ENCODE assay signal across 22 cellular contexts in genomic region chr1:152801333-152801732, GRCh38. TPM values are rescaled to one million over a fixed set of nuclear protein-coding genes. Genes with fewer than 3 reads are reported as not detected.
A peak's percentile ranks its signal among the peaks of the same experiment; 100 is the strongest.
DNase-seq lines count a peak whose midpoint lies in the region; ATAC-seq, FAIRE-seq and TF ChIP-seq lines count a peak whose summit lies in the region.
"Had no signal": no experiment of that assay in that cellular context is flagged by ENCODE, and none has a peak within 500 bp of the region (broad histone marks: within the 10 kb centered on the region; RNA-seq: fewer than 3 reads in every experiment).

No MANE protein-coding gene starts in this region.

- no peak overlapping the region for H3K4me2 ChIP-seq in A549
- no peak overlapping the region for H3K4me2 ChIP-seq in K562 (ENCODE audit: insufficient read depth, low read length)

- peaks cover 25% of the 10 kb centered on the region for H3K27me3 Mint-ChIP-seq in CD8-positive, alpha-beta T cell (ENCODE audit: low read depth)

- CTCF ChIA-PET in A549 (lab: Yijun Ruan, JAX) (interaction anchor here (1.2 kb wide), 1 partner anchor 14 kb away, joined by 5 read pairs; no protein-coding TSS in a partner anchor), K562 (lab: Yijun Ruan, JAX; ENCODE audit: low intra/inter-chr PET ratio) (no interaction called here)
- CTCF ChIA-PET in CD8-positive, alpha-beta T cell (lab: Charles Lee) = no interaction called here

- intact Hi-C loops in K562 (cut with micrococcal nuclease) = no loop called here
- intact Hi-C loops in CD8-positive, alpha-beta T cell (cut with DNase I, micrococcal nuclease) = loop anchor here in 1 of 2 experiments (2.0 kb wide), 1 partner anchor 17 kb away; no protein-coding TSS in a partner anchor

- no peaks in the 10 kb centered on the region for H4K20me1 ChIP-seq in K562 (replicated peaks; ENCODE audit: control insufficient read depth, insufficient read depth, low read length)

- BruUV-seq in K562 (replicated peaks; lab: Mats Ljungman, UMichigan) = no TSS peak

- H3K36me3 ChIP-seq in K562 (ENCODE audit: control insufficient read depth, insufficient read depth, low read length) = no peaks in the 10 kb centered on the region
- H3K36me3 ChIP-seq in CD8-positive, alpha-beta T cell (ENCODE audit: insufficient read depth, low read length) = no peaks in the 10 kb centered on the region
- H3K36me3 ChIP-seq: BE2C, HAP-1 had no signal

- ATAC-seq in A549 = no peak
- ATAC-seq in K562 = no peak
- ATAC-seq in CD8-positive, alpha-beta T cell = no peak
- ATAC-seq in GM21619 (IDR thresholded peaks at IDR 0.05; ENCODE audit: unreplicated experiment) = no peak
- ATAC-seq in GM21390 (IDR thresholded peaks at IDR 0.05; ENCODE audit: unreplicated experiment) = no peak

- TF ChIP-seq CTCF in A549 (IDR thresholded peaks at IDR 0.05) (no peak), K562 (IDR thresholded peaks at IDR 0.05 in 2 of 3, conservative IDR thresholded peaks at IDR 0.05 in 1 of 3; ENCODE audit: insufficient read depth in 2 of 3, low read depth in 1 of 3, low read length in 3 of 3) (no peak), fibroblast of mammary gland (conservative IDR thresholded peaks at IDR 0.05; ENCODE audit: control insufficient read depth, insufficient read depth, low read depth, low read length) (no peak)
- no peak for TF ChIP-seq CTCF in CD8-positive, alpha-beta T cell (IDR thresholded peaks at IDR 0.05)

- TF ChIP-seq POLR2A in A549 (IDR thresholded peaks at IDR 0.05; ENCODE audit: low read length) (no peak), K562 (conservative IDR thresholded peaks at IDR 0.05) (no peak)

- no peaks in the 10 kb centered on the region for H3K36me3 Mint-ChIP-seq in CD8-positive, alpha-beta T cell
- H3K36me3 Mint-ChIP-seq: CD4-positive, CD25-positive, alpha-beta regulatory T cell had no signal

- H3K27ac ChIP-seq in A549 (no peak overlapping the region), K562 (ENCODE audit: extremely low read depth, low read depth, low read length) (no peak overlapping the region)
- no peak overlapping the region for H3K27ac ChIP-seq in CD8-positive, alpha-beta T cell (ENCODE audit: low read depth, low read length)

- no peak for TF ChIP-seq EP300 in A549 (IDR thresholded peaks at IDR 0.05)
- no peak for TF ChIP-seq EP300 in K562 (IDR thresholded peaks at IDR 0.05; ENCODE audit: low read length)

- H3K27ac Mint-ChIP-seq in CD8-positive, alpha-beta T cell = no peak overlapping the region
- H3K27ac Mint-ChIP-seq: CD4-positive, CD25-positive, alpha-beta regulatory T cell had no signal

- WGBS in A549 (ENCODE audit: missing lambda C conversion rate) = 8% methylated on average over 1 of the region's 1 CpG
- 0% methylated on average over 1 of the region's 1 CpG for WGBS in K562 (ENCODE audit: insufficient coverage, low coverage, missing lambda C conversion rate)

- POLR2A ChIA-PET in A549 (lab: Yijun Ruan, JAX) (no interaction called here), K562 (lab: Yijun Ruan, JAX) (interaction anchor here (0.6 kb wide), 1 partner anchor 447 kb away, joined by 3 read pairs; no protein-coding TSS in a partner anchor)
- POLR2A ChIA-PET in CD8-positive, alpha-beta T cell (lab: Charles Lee) = no interaction called here

- FAIRE-seq in A549 (lab: Jason Lieb, UNC) (no peak), K562 (lab: Jason Lieb, UNC) (no peak)
- FAIRE-seq: D721Med, G401.6, GM12891, GM19239 had no signal

- no peak overlapping the region for H3K4me3 ChIP-seq in A549
- H3K4me3 ChIP-seq in K562 = no peak overlapping the region
- H3K4me3 ChIP-seq in fibroblast of mammary gland (ENCODE audit: control insufficient read depth, low read depth, low read length) = no peak overlapping the region
- H3K4me3 ChIP-seq in CD8-positive, alpha-beta T cell (ENCODE audit: low read depth, low read length) = no peak overlapping the region
- H3K4me3 ChIP-seq: HAP-1 had no signal

- no peaks in the 10 kb centered on the region for H3K27me3 ChIP-seq in K562 (ENCODE audit: control insufficient read depth in 2 of 2, insufficient read depth in 2 of 2, low read length in 2 of 2)
- H3K27me3 ChIP-seq in CD8-positive, alpha-beta T cell (ENCODE audit: insufficient read depth, low read length) = no peaks in the 10 kb centered on the region
- H3K27me3 ChIP-seq: BE2C had no signal

- H3K9me1 ChIP-seq in K562 (ENCODE audit: control insufficient read depth, insufficient read depth, low read length) = no peaks in the 10 kb centered on the region

- no peak overlapping the region for H3K9ac ChIP-seq in K562 (ENCODE audit: insufficient read depth in 1 of 2, low read depth in 2 of 2, low read length in 2 of 2)

- TF ChIP-seq RAD21 in A549 (conservative IDR thresholded peaks at IDR 0.05 in 1 of 2, IDR thresholded peaks at IDR 0.05 in 1 of 2) = no peak
- TF ChIP-seq RAD21 in K562 (CRISPR knock-in tag; conservative IDR thresholded peaks at IDR 0.05 in 1 of 2, IDR thresholded peaks at IDR 0.05 in 1 of 2) = no peak

- H3K4me3 Mint-ChIP-seq in CD8-positive, alpha-beta T cell = no peak overlapping the region
- H3K4me3 Mint-ChIP-seq: CD4-positive, CD25-positive, alpha-beta regulatory T cell had no signal

- H3K79me2 ChIP-seq in K562 (ENCODE audit: control insufficient read depth, insufficient read depth, low read length) = no peaks in the 10 kb centered on the region

- no peak overlapping the region for H2AFZ ChIP-seq in K562 (ENCODE audit: low read depth, low read length)

- no peaks in the 10 kb centered on the region for H3K4me1 Mint-ChIP-seq in CD8-positive, alpha-beta T cell (ENCODE audit: low read depth)
- H3K4me1 Mint-ChIP-seq: CD4-positive, CD25-positive, alpha-beta regulatory T cell had no signal

- H3K9me3 Mint-ChIP-seq in CD8-positive, alpha-beta T cell = no peaks in the 10 kb centered on the region

- in situ Hi-C loops in K562 (cut with MboI) = no loop called here

- H3K4me1 ChIP-seq in A549 (no peaks in the 10 kb centered on the region), K562 (replicated peaks in 1 of 2; ENCODE audit: control insufficient read depth in 2 of 2, insufficient read depth in 2 of 2, low read length in 2 of 2) (no peaks in the 10 kb centered on the region)
- H3K4me1 ChIP-seq in CD8-positive, alpha-beta T cell (ENCODE audit: insufficient read depth, low read length) = no peaks in the 10 kb centered on the region
- H3K4me1 ChIP-seq: BE2C, Caco-2, HAP-1 had no signal

- H3K9me3 ChIP-seq in A549 = no peaks in the 10 kb centered on the region
- H3K9me3 ChIP-seq in K562 (replicated peaks; ENCODE audit: control insufficient read depth, insufficient read depth, low read depth, low read length) = no peaks in the 10 kb centered on the region
- no peaks in the 10 kb centered on the region for H3K9me3 ChIP-seq in CD8-positive, alpha-beta T cell (ENCODE audit: low read length)
- H3K9me3 ChIP-seq: BE2C, Caco-2, HAP-1 had no signal

- DNase-seq in A549 (ENCODE audit: low read depth in 1 of 2, low spot score in 1 of 2) = no peak
- DNase-seq in H4 (ENCODE audit: low spot score) = peak; percentile 1
- DNase-seq in K562 (ENCODE audit: extremely low read depth in 1 of 4, low spot score in 3 of 4) = no peak
- DNase-seq in fibroblast of mammary gland (ENCODE audit: low read depth) = peak; percentile 11
- no peak for DNase-seq in CD8-positive, alpha-beta T cell
- no peak for DNase-seq in stimulated activated naive CD4-positive, alpha-beta T cell (lab: John Stamatoyannopoulos, UW)
- DNase-seq: ACHN; BE2C; C1 segment of cervical spinal cord; Caco-2; CD4-positive, CD25-positive, alpha-beta regulatory T cell; GOT3; KBM-7 had no signal

RNA-seq across cellular contexts. Expression of gene LCE1D, which starts 4.8 kb away (rescaled TPM):
- polyA plus RNA-seq in A549 (2011; rRNA removed) (not detected in 2 replicates), A549 (2017; fragmentation: RNase III; extraction: RNeasy Plus Mini Kit Qiagen cat#74134 plus additional on column Dnase treatment) (not detected in 3 replicates), K562 (2011; rRNA removed) (not detected in 2 replicates), K562 (2014; fragmentation: Illumina TruSeq; extraction: Trizol) (not detected in 2 replicates), K562 (2014; fragmentation: Nextera tagmentation; extraction: Ambion mirVana) (not detected), K562 (2014; rRNA removed) (not detected in 2 replicates)
- not detected in 2 replicates for polyA plus RNA-seq in A549 (2012; cell fraction: cytosol; rRNA removed)
- polyA plus RNA-seq in A549 (2012; cell fraction: nucleus; rRNA removed) = not detected in 2 replicates
- not detected in 2 replicates for polyA minus RNA-seq in A549 (2011; rRNA and poly(A)+ RNA removed)
- not detected in 2 replicates for total RNA-seq in H4 (2014; rRNA removed; shearing (Covaris generic))
- not detected in 2 replicates for total RNA-seq in K562 (2011; cell fraction: chromatin; rRNA removed; ENCODE audit: low replicate concordance)
- total RNA-seq in K562 (2011; cell fraction: nucleolus; rRNA removed) = not detected in 2 replicates
- total RNA-seq in K562 (2011; cell fraction: nucleoplasm; rRNA removed) = not detected in 2 replicates
- total RNA-seq in K562 (2014; rRNA removed) (not detected in 2 replicates), K562 (2014; rRNA removed; fragmentation: Illumina TruSeq; extraction: Trizol) (not detected in 2 replicates), K562 (2015; rRNA removed; fragmentation: Illumina TruSeq; extraction: Trizol) (not detected in 2 replicates), K562 (2021) (not detected in 2 replicates)
- not detected in 2 replicates for polyA plus RNA-seq in K562 (2011; cell fraction: cytosol; rRNA removed)
- not detected in 2 replicates for polyA plus RNA-seq in K562 (2011; cell fraction: nucleus; rRNA removed)
- not detected in 2 replicates for polyA plus RNA-seq in K562 (2012)
- polyA minus RNA-seq in K562 (2011; rRNA and poly(A)+ RNA removed) = not detected in 2 replicates
- not detected in 2 replicates for polyA minus RNA-seq in K562 (2011; cell fraction: cytosol; rRNA and poly(A)+ RNA removed)
- not detected in 2 replicates for polyA minus RNA-seq in K562 (2011; cell fraction: nucleus; rRNA and poly(A)+ RNA removed)
- total RNA-seq in CD8-positive, alpha-beta T cell = not detected
- total RNA-seq: A172; Caco-2; CD4-positive, CD25-positive, alpha-beta regulatory T cell; HT-29 had no signal
- polyA plus RNA-seq: CD4-positive, CD25-positive, alpha-beta regulatory T cell had no signal

RNA-seq across cellular contexts. Expression of gene LCE1C, which starts 5.1 kb away (rescaled TPM):
- polyA plus RNA-seq in A549 (2011; rRNA removed) = not detected in 2 replicates
- not detected in 2 replicates for polyA plus RNA-seq in A549 (2012; cell fraction: cytosol; rRNA removed)
- polyA plus RNA-seq in A549 (2012; cell fraction: nucleus; rRNA removed) = not detected in 2 replicates
- not detected in 3 replicates for polyA plus RNA-seq in A549 (2017; fragmentation: RNase III; extraction: RNeasy Plus Mini Kit Qiagen cat#74134 plus additional on column Dnase treatment)
- not detected in 2 replicates for polyA minus RNA-seq in A549 (2011; rRNA and poly(A)+ RNA removed)
- total RNA-seq in H4 (2014; rRNA removed; shearing (Covaris generic)) = not detected in 2 replicates
- total RNA-seq in K562 (2011; cell fraction: chromatin; rRNA removed; ENCODE audit: low replicate concordance) = not detected in 2 replicates
- total RNA-seq in K562 (2011; cell fraction: nucleolus; rRNA removed) = not detected in 2 replicates
- total RNA-seq in K562 (2011; cell fraction: nucleoplasm; rRNA removed) = not detected in 2 replicates
- total RNA-seq in K562 (2014; rRNA removed) = not detected in 2 replicates
- total RNA-seq in K562 (2014; rRNA removed; fragmentation: Illumina TruSeq; extraction: Trizol) = not detected in 2 replicates
- total RNA-seq in K562 (2015; rRNA removed; fragmentation: Illumina TruSeq; extraction: Trizol) = not detected in 2 replicates
- not detected in 2 replicates for total RNA-seq in K562 (2021)
- not detected in 2 replicates for polyA plus RNA-seq in K562 (2011; rRNA removed)
- polyA plus RNA-seq in K562 (2011; cell fraction: cytosol; rRNA removed) = not detected in 2 replicates
- not detected in 2 replicates for polyA plus RNA-seq in K562 (2011; cell fraction: nucleus; rRNA removed)
- polyA plus RNA-seq in K562 (2012) = not detected in 2 replicates
- polyA plus RNA-seq in K562 (2014; fragmentation: Illumina TruSeq; extraction: Trizol) = not detected in 2 replicates
- not detected for polyA plus RNA-seq in K562 (2014; fragmentation: Nextera tagmentation; extraction: Ambion mirVana)
- not detected in 2 replicates for polyA plus RNA-seq in K562 (2014; rRNA removed)
- polyA minus RNA-seq in K562 (2011; rRNA and poly(A)+ RNA removed) = not detected in 2 replicates
- polyA minus RNA-seq in K562 (2011; cell fraction: cytosol; rRNA and poly(A)+ RNA removed) = not detected in 2 replicates
- not detected in 2 replicates for polyA minus RNA-seq in K562 (2011; cell fraction: nucleus; rRNA and poly(A)+ RNA removed)
- not detected for total RNA-seq in CD8-positive, alpha-beta T cell
- total RNA-seq: A172; Caco-2; CD4-positive, CD25-positive, alpha-beta regulatory T cell; HT-29 had no signal
- polyA plus RNA-seq: CD4-positive, CD25-positive, alpha-beta regulatory T cell had no signal

RNA-seq across cellular contexts. Expression of gene LCE1B, which starts 10.4 kb away (rescaled TPM):
- not detected in 2 replicates for polyA plus RNA-seq in A549 (2011; rRNA removed)
- polyA plus RNA-seq in A549 (2012; cell fraction: cytosol; rRNA removed) = not detected in 2 replicates
- polyA plus RNA-seq in A549 (2012; cell fraction: nucleus; rRNA removed) = not detected in 2 replicates
- not detected in 3 replicates for polyA plus RNA-seq in A549 (2017; fragmentation: RNase III; extraction: RNeasy Plus Mini Kit Qiagen cat#74134 plus additional on column Dnase treatment)
- polyA minus RNA-seq in A549 (2011; rRNA and poly(A)+ RNA removed) = not detected in 2 replicates
- total RNA-seq in H4 (2014; rRNA removed; shearing (Covaris generic)) = not detected in 2 replicates
- not detected in 2 replicates for total RNA-seq in K562 (2011; cell fraction: chromatin; rRNA removed; ENCODE audit: low replicate concordance)
- not detected in 2 replicates for total RNA-seq in K562 (2011; cell fraction: nucleolus; rRNA removed)
- not detected in 2 replicates for total RNA-seq in K562 (2011; cell fraction: nucleoplasm; rRNA removed)
- not detected in 2 replicates for total RNA-seq in K562 (2014; rRNA removed)
- total RNA-seq in K562 (2014; rRNA removed; fragmentation: Illumina TruSeq; extraction: Trizol) = not detected in 2 replicates
- total RNA-seq in K562 (2015; rRNA removed; fragmentation: Illumina TruSeq; extraction: Trizol) = not detected in 2 replicates
- not detected in 2 replicates for total RNA-seq in K562 (2021)
- polyA plus RNA-seq in K562 (2011; rRNA removed) = not detected in 2 replicates
- not detected in 2 replicates for polyA plus RNA-seq in K562 (2011; cell fraction: cytosol; rRNA removed)
- not detected in 2 replicates for polyA plus RNA-seq in K562 (2011; cell fraction: nucleus; rRNA removed)
- polyA plus RNA-seq in K562 (2012) = not detected in 2 replicates
- polyA plus RNA-seq in K562 (2014; fragmentation: Illumina TruSeq; extraction: Trizol) = not detected in 2 replicates
- not detected for polyA plus RNA-seq in K562 (2014; fragmentation: Nextera tagmentation; extraction: Ambion mirVana)
- not detected in 2 replicates for polyA plus RNA-seq in K562 (2014; rRNA removed)
- polyA minus RNA-seq in K562 (2011; rRNA and poly(A)+ RNA removed) = not detected in 2 replicates
- polyA minus RNA-seq in K562 (2011; cell fraction: cytosol; rRNA and poly(A)+ RNA removed) = not detected in 2 replicates
- polyA minus RNA-seq in K562 (2011; cell fraction: nucleus; rRNA and poly(A)+ RNA removed) = not detected in 2 replicates
- total RNA-seq in CD8-positive, alpha-beta T cell = not detected
- total RNA-seq: A172; Caco-2; CD4-positive, CD25-positive, alpha-beta regulatory T cell; HT-29 had no signal
- polyA plus RNA-seq: CD4-positive, CD25-positive, alpha-beta regulatory T cell had no signal

RNA-seq across cellular contexts. Expression of gene LCE1E, which starts 15.3 kb away (rescaled TPM):
- not detected in 2 replicates for polyA plus RNA-seq in A549 (2011; rRNA removed)
- not detected in 2 replicates for polyA plus RNA-seq in A549 (2012; cell fraction: cytosol; rRNA removed)
- polyA plus RNA-seq in A549 (2012; cell fraction: nucleus; rRNA removed) = not detected in 2 replicates
- not detected in 3 replicates for polyA plus RNA-seq in A549 (2017; fragmentation: RNase III; extraction: RNeasy Plus Mini Kit Qiagen cat#74134 plus additional on column Dnase treatment)
- polyA minus RNA-seq in A549 (2011; rRNA and poly(A)+ RNA removed) = not detected in 2 replicates
- total RNA-seq in H4 (2014; rRNA removed; shearing (Covaris generic)) = not detected in 2 replicates
- not detected in 2 replicates for total RNA-seq in K562 (2011; cell fraction: chromatin; rRNA removed; ENCODE audit: low replicate concordance)
- not detected in 2 replicates for total RNA-seq in K562 (2011; cell fraction: nucleolus; rRNA removed)
- not detected in 2 replicates for total RNA-seq in K562 (2011; cell fraction: nucleoplasm; rRNA removed)
- not detected in 2 replicates for total RNA-seq in K562 (2014; rRNA removed)
- not detected in 2 replicates for total RNA-seq in K562 (2014; rRNA removed; fragmentation: Illumina TruSeq; extraction: Trizol)
- not detected in 2 replicates for total RNA-seq in K562 (2015; rRNA removed; fragmentation: Illumina TruSeq; extraction: Trizol)
- not detected in 2 replicates for total RNA-seq in K562 (2021)
- not detected in 2 replicates for polyA plus RNA-seq in K562 (2011; rRNA removed)
- polyA plus RNA-seq in K562 (2011; cell fraction: cytosol; rRNA removed) = not detected in 2 replicates
- polyA plus RNA-seq in K562 (2011; cell fraction: nucleus; rRNA removed) = not detected in 2 replicates
- polyA plus RNA-seq in K562 (2012) = not detected in 2 replicates
- not detected in 2 replicates for polyA plus RNA-seq in K562 (2014; fragmentation: Illumina TruSeq; extraction: Trizol)
- not detected for polyA plus RNA-seq in K562 (2014; fragmentation: Nextera tagmentation; extraction: Ambion mirVana)
- polyA plus RNA-seq in K562 (2014; rRNA removed) = not detected in 2 replicates
- polyA minus RNA-seq in K562 (2011; rRNA and poly(A)+ RNA removed) = not detected in 2 replicates
- not detected in 2 replicates for polyA minus RNA-seq in K562 (2011; cell fraction: cytosol; rRNA and poly(A)+ RNA removed)
- polyA minus RNA-seq in K562 (2011; cell fraction: nucleus; rRNA and poly(A)+ RNA removed) = not detected in 2 replicates
- not detected for total RNA-seq in CD8-positive, alpha-beta T cell
- total RNA-seq: A172; Caco-2; CD4-positive, CD25-positive, alpha-beta regulatory T cell had no signal
- polyA plus RNA-seq: CD4-positive, CD25-positive, alpha-beta regulatory T cell had no signal

RNA-seq across cellular contexts. Expression of gene LCE1A, which starts 25.9 kb away (rescaled TPM):
- polyA plus RNA-seq in A549 (2011; rRNA removed) = not detected in 2 replicates
- not detected in 2 replicates for polyA plus RNA-seq in A549 (2012; cell fraction: cytosol; rRNA removed)
- not detected in 2 replicates for polyA plus RNA-seq in A549 (2012; cell fraction: nucleus; rRNA removed)
- polyA plus RNA-seq in A549 (2017; fragmentation: RNase III; extraction: RNeasy Plus Mini Kit Qiagen cat#74134 plus additional on column Dnase treatment) = not detected in 3 replicates
- polyA minus RNA-seq in A549 (2011; rRNA and poly(A)+ RNA removed) = not detected in 2 replicates
- total RNA-seq in H4 (2014; rRNA removed; shearing (Covaris generic)) = not detected in 2 replicates
- not detected in 2 replicates for total RNA-seq in K562 (2011; cell fraction: chromatin; rRNA removed; ENCODE audit: low replicate concordance)
- not detected in 2 replicates for total RNA-seq in K562 (2011; cell fraction: nucleolus; rRNA removed)
- total RNA-seq in K562 (2011; cell fraction: nucleoplasm; rRNA removed) = not detected in 2 replicates
- total RNA-seq in K562 (2014; rRNA removed) = not detected in 2 replicates
- total RNA-seq in K562 (2014; rRNA removed; fragmentation: Illumina TruSeq; extraction: Trizol) = not detected in 2 replicates
- not detected in 2 replicates for total RNA-seq in K562 (2015; rRNA removed; fragmentation: Illumina TruSeq; extraction: Trizol)
- total RNA-seq in K562 (2021) = not detected in 2 replicates
- polyA plus RNA-seq in K562 (2011; rRNA removed) = not detected in 2 replicates
- polyA plus RNA-seq in K562 (2011; cell fraction: cytosol; rRNA removed) = not detected in 2 replicates
- polyA plus RNA-seq in K562 (2011; cell fraction: nucleus; rRNA removed) = not detected in 2 replicates
- not detected in 2 replicates for polyA plus RNA-seq in K562 (2012)
- polyA plus RNA-seq in K562 (2014; fragmentation: Illumina TruSeq; extraction: Trizol) = not detected in 2 replicates
- not detected for polyA plus RNA-seq in K562 (2014; fragmentation: Nextera tagmentation; extraction: Ambion mirVana)
- not detected in 2 replicates for polyA plus RNA-seq in K562 (2014; rRNA removed)
- not detected in 2 replicates for polyA minus RNA-seq in K562 (2011; rRNA and poly(A)+ RNA removed)
- not detected in 2 replicates for polyA minus RNA-seq in K562 (2011; cell fraction: cytosol; rRNA and poly(A)+ RNA removed)
- not detected in 2 replicates for polyA minus RNA-seq in K562 (2011; cell fraction: nucleus; rRNA and poly(A)+ RNA removed)
- total RNA-seq in CD8-positive, alpha-beta T cell = not detected
- total RNA-seq: A172; Caco-2; CD4-positive, CD25-positive, alpha-beta regulatory T cell; HT-29 had no signal
- polyA plus RNA-seq: CD4-positive, CD25-positive, alpha-beta regulatory T cell had no signal

Comparison
In these comparisons a context has a peak if more than half of its experiments do, and no peak if none do; other contexts are left out.
1. DNase-seq: peak in H4 (single experiment) and fibroblast of mammary gland (single experiment); none in A549 (0 of 2), K562 (0 of 4), CD8-positive, alpha-beta T cell (0 of 7) and stimulated activated naive CD4-positive, alpha-beta T cell (0 of 6).
2. Of the 35 proteins assayed by ChIP-seq in both K562 and A549: peak only in K562: none; only in A549: none; in both: MAFK; in neither: 34.